In the genomic region with DNA sequence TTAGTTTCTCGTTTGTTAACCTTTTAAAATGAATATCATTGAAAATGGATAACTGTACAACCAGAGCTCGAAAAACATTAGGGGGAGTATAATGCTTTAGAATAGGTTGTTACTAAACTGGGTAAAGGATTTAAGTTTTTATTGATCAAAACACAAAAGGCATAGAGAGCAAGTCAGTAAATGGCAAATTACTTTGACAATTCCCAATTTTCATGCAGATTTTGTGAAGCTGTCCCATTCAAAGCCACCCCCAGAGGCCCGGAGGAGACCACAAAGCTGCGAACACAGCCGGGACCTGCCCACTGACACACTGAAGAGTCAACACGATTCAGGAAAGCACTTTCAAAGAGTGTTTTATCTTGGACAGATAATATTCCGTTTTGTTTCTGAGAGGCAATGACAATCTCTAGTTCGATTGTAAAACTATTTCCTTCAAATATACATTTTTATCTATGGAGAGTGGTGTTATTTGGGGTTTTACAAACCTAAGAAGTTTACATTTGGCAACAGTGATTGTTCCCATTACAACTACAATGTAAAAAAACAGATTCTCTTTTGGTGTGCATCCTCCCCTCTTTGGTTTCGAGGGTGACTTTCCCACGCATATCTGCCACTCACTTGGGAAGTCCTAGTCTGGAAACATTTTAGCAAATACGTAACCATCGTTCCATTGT, we compare ENCODE assay signal across 21 cellular contexts.
DNase-seq lines count a peak whose midpoint lies in the region; ATAC-seq and TF ChIP-seq lines count a peak whose summit lies in the region.
"Had no signal": no experiment of that assay in that cellular context is flagged by ENCODE, and none has a peak within 500 bp of the region (broad histone marks: within the 10 kb centered on the region; RNA-seq: fewer than 3 reads in every experiment).

No MANE protein-coding gene starts in this region.

- H3K4me2 ChIP-seq in neural cell (ENCODE audit: low read length): no peak overlapping the region
- H3K4me2 ChIP-seq: A549 had no signal

- peak overlapping the region; percentile 39 for H3K4me3 ChIP-seq in HUES64 (ENCODE audit: low read length)
- H3K4me3 ChIP-seq in neural cell (ENCODE audit: low read length): no peak overlapping the region
- H3K4me3 ChIP-seq: A549, tibial nerve had no signal

- no peaks in the 10 kb centered on the region for H3K9me3 ChIP-seq in ES-I3 (ENCODE audit: control insufficient read depth, insufficient read depth, low read length)
- H3K9me3 ChIP-seq in HUES64 (ENCODE audit: insufficient read depth, low read depth, low read length): no peaks in the 10 kb centered on the region
- H3K9me3 ChIP-seq in neural cell (ENCODE audit: low read length): peaks cover 7% of the 10 kb centered on the region
- H3K9me3 ChIP-seq: Caco-2, tibial nerve had no signal

- no peak for TF ChIP-seq CTCF in glutamatergic neuron (IDR thresholded peaks at IDR 0.05; ENCODE audit: partially characterized antibody, unreplicated experiment)
- no peak for TF ChIP-seq CTCF in neural cell (IDR thresholded peaks at IDR 0.05; ENCODE audit: poor library complexity, severe bottlenecking)

- no peak for TF ChIP-seq RAD21 in neural cell (conservative IDR thresholded peaks at IDR 0.05)

- H3K27me3 Mint-ChIP-seq in glutamatergic neuron (ENCODE audit: unreplicated experiment): peaks cover 7% of the 10 kb centered on the region

- H3K4me3 Mint-ChIP-seq in glutamatergic neuron (ENCODE audit: unreplicated experiment): peak overlapping the region; percentile 55
- H3K4me3 Mint-ChIP-seq: activated CD8-positive, alpha-beta T cell treated with anti-CD3 and anti-CD28 coated beads for 36 hours had no signal

- no peaks in the 10 kb centered on the region for H4K20me1 ChIP-seq in neural cell (ENCODE audit: insufficient read depth)

- H3K27ac ChIP-seq in HUES64 (ENCODE audit: low read depth, low read length): peak overlapping the region; percentile 78; the same call in 1 of the 2 replicates
- no peak overlapping the region for H3K27ac ChIP-seq in neural cell (ENCODE audit: low read length)
- H3K27ac ChIP-seq: A549, stomach had no signal

- H3K4me1 Mint-ChIP-seq in glutamatergic neuron (ENCODE audit: low read depth, unreplicated experiment): peaks cover 8% of the 10 kb centered on the region

- 4% methylated on average over 10 of the region's 12 CpGs for WGBS in HUES64

- no peaks in the 10 kb centered on the region for H3K36me3 ChIP-seq in ES-I3 (ENCODE audit: insufficient read depth, low read length)
- no peaks in the 10 kb centered on the region for H3K36me3 ChIP-seq in HUES64 (ENCODE audit: insufficient read depth, low read length)
- no peaks in the 10 kb centered on the region for H3K36me3 ChIP-seq in neural cell (ENCODE audit: insufficient read depth, low read length)
- H3K36me3 ChIP-seq: stomach, tibial nerve had no signal

- H3F3A ChIP-seq in neural cell (ENCODE audit: insufficient read depth, low read length, poor library complexity, severe bottlenecking): no peaks in the 10 kb centered on the region

- H3K9ac ChIP-seq in ES-I3 (ENCODE audit: low read depth, low read length): peak overlapping the region; percentile 66; the same call in 1 of the 2 replicates
- no peak overlapping the region for H3K9ac ChIP-seq in HUES64 (ENCODE audit: low read depth, low read length)
- H3K9ac ChIP-seq in neural cell (ENCODE audit: low read length): no peak overlapping the region

- H3K36me3 Mint-ChIP-seq in glutamatergic neuron (ENCODE audit: unreplicated experiment): no peaks in the 10 kb centered on the region

- H2AFZ ChIP-seq in neural cell (ENCODE audit: low read depth, low read length): no peak overlapping the region

- peaks cover 2% of the 10 kb centered on the region for H3K9me3 Mint-ChIP-seq in glutamatergic neuron (ENCODE audit: unreplicated experiment)
- H3K9me3 Mint-ChIP-seq: activated CD8-positive, alpha-beta T cell treated with anti-CD3 and anti-CD28 coated beads for 36 hours had no signal

- H3K9me2 ChIP-seq in neural cell (ENCODE audit: insufficient read depth, low read length): no peaks in the 10 kb centered on the region

- H3K4me1 ChIP-seq in ES-I3 (ENCODE audit: insufficient read depth, low read length) (peaks cover 18% of the 10 kb centered on the region), HUES64 (ENCODE audit: insufficient read depth, low read length) (peaks cover 29% of the 10 kb centered on the region)
- H3K4me1 ChIP-seq: A549, Caco-2 had no signal

- H3K79me2 ChIP-seq in neural cell (replicated peaks; ENCODE audit: insufficient read depth, low read length): no peaks in the 10 kb centered on the region

- no peak for ATAC-seq in HG03342 (IDR thresholded peaks at IDR 0.05; ENCODE audit: unreplicated experiment)
- ATAC-seq: A549; activated CD4-positive, CD25-positive, alpha-beta regulatory T cell treated with anti-CD3 and anti-CD28 coated beads, Interleukin-2, amount 50 U/mL, for 24 hours; activated CD8-positive, alpha-beta T cell treated with anti-CD3 and anti-CD28 coated beads for 36 hours; HCT116; Right ventricle myocardium inferior had no signal

- no peak overlapping the region for H3K27ac Mint-ChIP-seq in glutamatergic neuron (ENCODE audit: unreplicated experiment)
- H3K27ac Mint-ChIP-seq: activated CD8-positive, alpha-beta T cell treated with anti-CD3 and anti-CD28 coated beads for 36 hours had no signal

- TF ChIP-seq EP300 in neural cell (conservative IDR thresholded peaks at IDR 0.05; ENCODE audit: poor library complexity, severe bottlenecking): no peak

- H3K27me3 ChIP-seq in HUES64 (ENCODE audit: insufficient read depth, low read length) (peaks cover 99% of the 10 kb centered on the region), neural cell (ENCODE audit: insufficient read depth, low read depth, low read length) (peaks cover 96% of the 10 kb centered on the region)

- no peak for DNase-seq in glutamatergic neuron
- no peak for DNase-seq in central memory CD4-positive, alpha-beta T cell
- no peak for DNase-seq in DMS79 treated with DMSO at 0.1 percent for 48 hours (lab: John Stamatoyannopoulos, UW)
- DNase-seq in T1000 (lab: John Stamatoyannopoulos, UW): no peak
- DNase-seq: activated CD8-positive, alpha-beta T cell treated with anti-CD3 and anti-CD28 coated beads for 36 hours; activated gamma-delta T cell treated with Interleukin-2 at 50 U/mL for 16 hours; Caco-2; KBM-7; NCI-H187; occipital lobe; OCI-M1; stomach had no signal

TF ChIP-seq in neural cell, 6 proteins besides CTCF, POLR2A, EP300 and RAD21:
- TF ChIP-seq POLR2AphosphoS5 (IDR thresholded peaks at IDR 0.05): peak; percentile 69
- TF ChIP-seq, protein P1, sequence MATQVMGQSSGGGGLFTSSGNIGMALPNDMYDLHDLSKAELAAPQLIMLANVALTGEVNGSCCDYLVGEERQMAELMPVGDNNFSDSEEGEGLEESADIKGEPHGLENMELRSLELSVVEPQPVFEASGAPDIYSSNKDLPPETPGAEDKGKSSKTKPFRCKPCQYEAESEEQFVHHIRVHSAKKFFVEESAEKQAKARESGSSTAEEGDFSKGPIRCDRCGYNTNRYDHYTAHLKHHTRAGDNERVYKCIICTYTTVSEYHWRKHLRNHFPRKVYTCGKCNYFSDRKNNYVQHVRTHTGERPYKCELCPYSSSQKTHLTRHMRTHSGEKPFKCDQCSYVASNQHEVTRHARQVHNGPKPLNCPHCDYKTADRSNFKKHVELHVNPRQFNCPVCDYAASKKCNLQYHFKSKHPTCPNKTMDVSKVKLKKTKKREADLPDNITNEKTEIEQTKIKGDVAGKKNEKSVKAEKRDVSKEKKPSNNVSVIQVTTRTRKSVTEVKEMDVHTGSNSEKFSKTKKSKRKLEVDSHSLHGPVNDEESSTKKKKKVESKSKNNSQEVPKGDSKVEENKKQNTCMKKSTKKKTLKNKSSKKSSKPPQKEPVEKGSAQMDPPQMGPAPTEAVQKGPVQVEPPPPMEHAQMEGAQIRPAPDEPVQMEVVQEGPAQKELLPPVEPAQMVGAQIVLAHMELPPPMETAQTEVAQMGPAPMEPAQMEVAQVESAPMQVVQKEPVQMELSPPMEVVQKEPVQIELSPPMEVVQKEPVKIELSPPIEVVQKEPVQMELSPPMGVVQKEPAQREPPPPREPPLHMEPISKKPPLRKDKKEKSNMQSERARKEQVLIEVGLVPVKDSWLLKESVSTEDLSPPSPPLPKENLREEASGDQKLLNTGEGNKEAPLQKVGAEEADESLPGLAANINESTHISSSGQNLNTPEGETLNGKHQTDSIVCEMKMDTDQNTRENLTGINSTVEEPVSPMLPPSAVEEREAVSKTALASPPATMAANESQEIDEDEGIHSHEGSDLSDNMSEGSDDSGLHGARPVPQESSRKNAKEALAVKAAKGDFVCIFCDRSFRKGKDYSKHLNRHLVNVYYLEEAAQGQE (IDR thresholded peaks at IDR 0.05; ENCODE audit: borderline replicate concordance): no peak
